25 cellular contexts compared by ENCODE assay signal in genomic region chr3:111812680-111813079, GRCh38. TPM values are rescaled to one million over a fixed set of nuclear protein-coding genes. Genes with fewer than 3 reads are reported as not detected.
A peak's percentile ranks its signal among the peaks of the same experiment; 100 is the strongest.
DNase-seq lines count a peak whose midpoint lies in the region; ATAC-seq and TF ChIP-seq lines count a peak whose summit lies in the region.
"Had no signal": no experiment of that assay in that cellular context is flagged by ENCODE, and none has a peak within 500 bp of the region (broad histone marks: within the 10 kb centered on the region; RNA-seq: fewer than 3 reads in every experiment).

No MANE protein-coding gene starts in this region.

- DNase-seq in epithelial cell of proximal tubule (ENCODE audit: low read depth): peak; percentile 87
- no peak for DNase-seq in trophoblast cell
- no peak for DNase-seq in NCI-H524 (lab: John Stamatoyannopoulos, UW)
- no peak for DNase-seq in NCI-H226
- no peak for DNase-seq in NCI-H345 treated with DMSO at 0.1 percent for 48 hours (lab: John Stamatoyannopoulos, UW; ENCODE audit: unreplicated experiment)
- DNase-seq: activated CD4-positive, alpha-beta memory T cell treated with anti-CD3 and anti-CD28 coated beads, Interleukin-2, amount 10 ng/mL, durations not matched to agents 7 days and 5 days; activated CD4-positive, alpha-beta T cell treated with anti-CD3 and anti-CD28 coated beads for 1 hour; activated CD8-positive, alpha-beta memory T cell treated with anti-CD3 and anti-CD28 coated beads, Interleukin-2, amount 50 U/mL, for 48 hours; amygdala; effector CD8-positive, alpha-beta T cell; erythroblast; foreskin fibroblast; mesendoderm; naive thymus-derived CD8-positive, alpha-beta T cell; NCI-H1105; NCI-H2081; NCI-H446 treated with DMSO at 0.1 percent for 48 hours; SK-N-SH; uterus had no signal

- H2BK5ac ChIP-seq in trophoblast cell (ENCODE audit: low read depth, low read length, poor library complexity): peak overlapping the region; percentile 76

- H4K12ac ChIP-seq in trophoblast cell (ENCODE audit: low read depth, low read length): no peak overlapping the region

- H3K9me3 ChIP-seq in trophoblast cell (ENCODE audit: insufficient read depth, low read depth, low read length): peaks cover 6% of the 10 kb centered on the region
- H3K9me3 ChIP-seq: breast epithelium, SK-N-SH, thoracic aorta, uterus had no signal

- H3K4me3 ChIP-seq in epithelial cell of proximal tubule (ENCODE audit: low read depth, low read length) (no peak overlapping the region), trophoblast cell (ENCODE audit: low read depth, low read length) (no peak overlapping the region)
- H3K4me3 ChIP-seq: breast epithelium, thoracic aorta, uterus had no signal

- peak overlapping the region; percentile 27 for H2BK12ac ChIP-seq in trophoblast cell (ENCODE audit: low read length)

- WGBS in trophoblast cell (ENCODE audit: extremely low coverage, insufficient coverage, insufficient read length): no CpG with 5 or more reads among the region's 1 CpG

- H3K36me3 ChIP-seq in trophoblast cell (ENCODE audit: control insufficient read depth in 1 of 2, insufficient read depth in 2 of 2, low read length in 2 of 2): peaks cover 0 to 2% of the 10 kb centered on the region in 2 experiments
- H3K36me3 ChIP-seq: breast epithelium, thoracic aorta, uterus had no signal

- peak overlapping the region; percentile 55 for H4K91ac ChIP-seq in trophoblast cell (ENCODE audit: low read depth, low read length)

- H3K18ac ChIP-seq in trophoblast cell (ENCODE audit: low read length): no peak overlapping the region

- peak overlapping the region; percentile 68 for H3K27ac ChIP-seq in trophoblast cell (ENCODE audit: low read depth, low read length)
- H3K27ac ChIP-seq: breast epithelium, thoracic aorta, uterus had no signal

- H3K4ac ChIP-seq in trophoblast cell (ENCODE audit: low read depth, low read length): no peak overlapping the region

- no peak overlapping the region for H3K14ac ChIP-seq in trophoblast cell (ENCODE audit: low read length)

- H2AFZ ChIP-seq in trophoblast cell (ENCODE audit: insufficient read depth, low read length, poor library complexity): no peak overlapping the region

- peak overlapping the region; percentile 69 for H2AK5ac ChIP-seq in trophoblast cell (ENCODE audit: low read length)

- H3K4me1 ChIP-seq in trophoblast cell (ENCODE audit: control insufficient read depth in 1 of 2, insufficient read depth in 2 of 2, low read length in 2 of 2): peaks cover 8 to 10% of the 10 kb centered on the region in 2 experiments
- H3K4me1 ChIP-seq: breast epithelium, uterus had no signal

- TF ChIP-seq CTCF in epithelial cell of proximal tubule (conservative IDR thresholded peaks at IDR 0.05; ENCODE audit: low read depth, low read length): no peak

- no peak overlapping the region for H4K8ac ChIP-seq in trophoblast cell (ENCODE audit: low read depth, low read length)

- no peak overlapping the region for H3K4me2 ChIP-seq in trophoblast cell (ENCODE audit: low read length)

- H3K79me2 ChIP-seq in trophoblast cell (ENCODE audit: control insufficient read depth, insufficient read depth, low read length, poor library complexity): no peaks in the 10 kb centered on the region

- H3K23ac ChIP-seq in trophoblast cell (ENCODE audit: low read length): no peak overlapping the region

- H3K79me1 ChIP-seq in trophoblast cell (ENCODE audit: low read length): peaks cover 10% of the 10 kb centered on the region

- no peaks in the 10 kb centered on the region for H3K27me3 ChIP-seq in trophoblast cell (ENCODE audit: insufficient read depth, low read length)
- H3K27me3 ChIP-seq: breast epithelium, uterus had no signal

- H3K9ac ChIP-seq in trophoblast cell (ENCODE audit: low read length): no peak overlapping the region

- ATAC-seq in GM18873 (IDR thresholded peaks at IDR 0.05; ENCODE audit: low FRiP score, unreplicated experiment) (peak; percentile 49), HG03457 (IDR thresholded peaks at IDR 0.05; ENCODE audit: unreplicated experiment) (peak; percentile 66), GM21526 (IDR thresholded peaks at IDR 0.05; ENCODE audit: low FRiP score, unreplicated experiment) (no peak)
- ATAC-seq: left lobe of liver; naive thymus-derived CD8-positive, alpha-beta T cell had no signal

- peak overlapping the region; percentile 76 for H2BK120ac ChIP-seq in trophoblast cell (ENCODE audit: insufficient read depth, low read length, poor library complexity)

RNA-seq across cellular contexts. Expression of gene PHLDB2, which starts 46.4 kb away (rescaled TPM):
- 36.9 and 37.5 TPM in 2 replicates for total RNA-seq in epithelial cell of proximal tubule
- polyA plus RNA-seq in trophoblast cell (2013): 23.8 and 24.1 TPM in 2 replicates
